In the genomic region with DNA sequence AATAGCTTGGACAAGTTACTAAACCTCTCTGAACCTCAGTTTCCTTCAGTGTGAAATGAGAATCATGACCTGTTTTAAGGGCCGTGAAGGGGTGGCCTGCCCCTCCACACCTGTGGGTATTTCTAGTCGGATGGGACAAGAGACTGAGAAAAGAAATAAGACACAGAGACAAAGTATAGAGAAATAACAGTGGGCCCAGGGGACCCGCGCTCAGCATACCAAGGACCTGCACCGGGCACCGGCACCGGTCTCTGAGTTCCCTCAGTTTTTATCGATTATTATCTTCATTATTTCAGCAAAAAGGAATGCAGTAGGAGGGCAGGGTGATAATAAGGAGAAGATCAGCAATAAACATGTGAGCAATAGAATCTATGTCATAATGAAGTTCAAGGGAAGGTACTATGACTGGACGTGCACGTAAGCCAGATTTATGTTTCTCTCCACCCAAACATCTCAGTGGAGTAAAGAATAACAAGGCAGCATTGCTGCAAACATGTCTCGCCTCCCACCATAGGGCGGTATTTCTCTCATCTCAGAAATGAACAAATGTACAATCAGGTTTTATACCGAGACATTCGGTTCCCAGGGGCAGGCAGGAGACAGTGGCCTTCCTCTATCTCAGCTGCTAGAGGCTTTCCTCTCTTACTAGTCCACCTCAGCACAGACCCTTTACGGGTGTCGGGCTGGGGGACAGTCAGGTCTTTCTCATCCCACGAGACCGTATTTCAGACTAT, we compare ENCODE assay signal across 12 cellular contexts. TPM values are rescaled to one million over a fixed set of nuclear protein-coding genes. Genes with fewer than 3 reads are reported as not detected.
A peak's percentile ranks its signal among the peaks of the same experiment; 100 is the strongest.
DNase-seq lines count a peak whose midpoint lies in the region; ATAC-seq and TF ChIP-seq lines count a peak whose summit lies in the region.
"Not testable (repeated sequence)": the region's sequence is repeated elsewhere in the genome, so short reads cannot be mapped to it uniquely, and the experiment has no call there.
"Had no signal": no experiment of that assay in that cellular context is flagged by ENCODE, and none has a peak within 500 bp of the region (broad histone marks: within the 10 kb centered on the region; RNA-seq: fewer than 3 reads in every experiment).

No MANE protein-coding gene starts in this region.

- peak overlapping the region; percentile 0 for H3K27ac Mint-ChIP-seq in activated B cell treated with CpG ODN at 0.5 μM for 24 hours

- H3K9ac ChIP-seq in BLaER1 treated with 17β-estradiol and CSF1 and Interleukin-3, amounts not matched to agents 10 nM and 100 nM = peak overlapping the region; percentile 11 to 78 (median 60); a peak in 20 of 22 replicates
- H3K9ac ChIP-seq in colonic mucosa (ENCODE audit: low read depth in 2 of 2, low read length in 2 of 2) (peak overlapping the region in 1 of 2 donors; percentile 38), smooth muscle cell (ENCODE audit: low read depth) (peak overlapping the region; percentile 62)

- intact Hi-C loops in activated B cell treated with CpG ODN at 0.5 μM for 24 hours (cut with micrococcal nuclease) (loop anchor here (2.0 kb wide), 1 partner anchor 17 kb away; no protein-coding TSS in a partner anchor), colonic mucosa (cut with DNase I) (loop anchor here (10.0 kb wide), 1 partner anchor 65 kb away; no protein-coding TSS in a partner anchor), tibial artery (cut with DNase I; ENCODE audit: low total_unique reads) (loop anchor here (5.0 to 10.0 kb wide), 2 partner anchors 305 to 663 kb away; no protein-coding TSS in a partner anchor)
- intact Hi-C loops in right lobe of liver (cut with DNase I) = not testable (repeated sequence)

- peak overlapping the region; percentile 77 to 95 (median 85) for H3K4me2 ChIP-seq in BLaER1 treated with 17β-estradiol and CSF1 and Interleukin-3, amounts not matched to agents 10 nM and 100 nM
- H3K4me2 ChIP-seq in osteoblast (ENCODE audit: insufficient read depth, low read length) = peak overlapping the region; percentile 59
- peak overlapping the region; percentile 26 for H3K4me2 ChIP-seq in smooth muscle cell

- not testable (repeated sequence) for H3K36me3 ChIP-seq in BLaER1 treated with 17β-estradiol and CSF1 and Interleukin-3, amounts not matched to agents 10 nM and 100 nM; colonic mucosa; right lobe of liver; osteoblast (ENCODE audit: insufficient read depth, low read length); smooth muscle cell (ENCODE audit: low read depth); tibial artery

- not testable (repeated sequence) for H3K79me2 ChIP-seq in osteoblast (ENCODE audit: insufficient read depth, low read length); smooth muscle cell (ENCODE audit: low read depth)

- not testable (repeated sequence) for H3K9me3 ChIP-seq in BLaER1 treated with 17β-estradiol and CSF1 and Interleukin-3, amounts not matched to agents 10 nM and 100 nM (replicated peaks in 1 of 11); colonic mucosa; right lobe of liver; osteoblast (ENCODE audit: low read depth, low read length); smooth muscle cell (replicated peaks; ENCODE audit: low read depth); tibial artery

- H3K4me3 ChIP-seq in BLaER1 treated with 17β-estradiol and CSF1 and Interleukin-3, amounts not matched to agents 10 nM and 100 nM; colonic mucosa; fibroblast of pulmonary artery (replicated peaks; ENCODE audit: low read depth, low read length); right lobe of liver; smooth muscle cell; tibial artery: not testable (repeated sequence)
- H3K4me3 ChIP-seq in osteoblast (ENCODE audit: insufficient read depth, low read length) = peak overlapping the region; percentile 56

- POLR2A ChIA-PET in activated B cell treated with CpG ODN at 0.5 μM for 24 hours (lab: Charles Lee) = interaction anchor here (1.4 kb wide), 1 partner anchor 62 kb away, joined by 3 read pairs; no protein-coding TSS in a partner anchor

- peak overlapping the region in 10 of 11 experiments; percentile 33 to 87 (median 66); a peak in 18 of 22 replicates for H3K27ac ChIP-seq in BLaER1 treated with 17β-estradiol and CSF1 and Interleukin-3, amounts not matched to agents 10 nM and 100 nM
- peak overlapping the region; percentile 80 for H3K27ac ChIP-seq in colonic mucosa
- peak overlapping the region; percentile 41 to 80 (median 75) for H3K27ac ChIP-seq in right lobe of liver
- peak overlapping the region; percentile 78 for H3K27ac ChIP-seq in osteoblast (ENCODE audit: low read depth, low read length)
- H3K27ac ChIP-seq in smooth muscle cell (ENCODE audit: low read depth) = not testable (repeated sequence)
- peak overlapping the region; percentile 93 for H3K27ac ChIP-seq in tibial artery

- TF ChIP-seq POLR2A in right lobe of liver (IDR thresholded peaks at IDR 0.05) = not testable (repeated sequence)

- H3K27me3 ChIP-seq in BLaER1 treated with 17β-estradiol and CSF1 and Interleukin-3, amounts not matched to agents 10 nM and 100 nM; colonic mucosa; right lobe of liver; osteoblast (ENCODE audit: insufficient read depth, low read length); smooth muscle cell (ENCODE audit: low read depth); tibial artery: not testable (repeated sequence)

- H3K4me3 Mint-ChIP-seq in activated B cell treated with CpG ODN at 0.5 μM for 24 hours = not testable (repeated sequence)

- not testable (repeated sequence) for H3K9me3 Mint-ChIP-seq in activated B cell treated with CpG ODN at 0.5 μM for 24 hours

- ATAC-seq in activated B cell treated with CpG ODN at 0.5 μM for 24 hours (ENCODE audit: low read depth); right lobe of liver: not testable (repeated sequence)

- not testable (repeated sequence) for TF ChIP-seq CTCF in activated B cell treated with CpG ODN at 0.5 μM for 24 hours (IDR thresholded peaks at IDR 0.05); colonic mucosa (IDR thresholded peaks at IDR 0.05); fibroblast of pulmonary artery (IDR thresholded peaks at IDR 0.05; ENCODE audit: low read length, missing control alignments); right lobe of liver (IDR thresholded peaks at IDR 0.05); osteoblast (IDR thresholded peaks at IDR 0.05; ENCODE audit: extremely low read depth, low read depth, low read length); smooth muscle cell (IDR thresholded peaks at IDR 0.05; ENCODE audit: borderline replicate concordance, insufficient read depth, poor library complexity, severe bottlenecking); tibial artery (IDR thresholded peaks at IDR 0.05)

- H4K20me1 ChIP-seq in BLaER1 treated with 17β-estradiol and CSF1 and Interleukin-3, amounts not matched to agents 10 nM and 100 nM; osteoblast (ENCODE audit: insufficient read depth, low read length); smooth muscle cell (ENCODE audit: low read depth): not testable (repeated sequence)

- peaks cover 55% of the 10 kb centered on the region for H3K4me1 Mint-ChIP-seq in activated B cell treated with CpG ODN at 0.5 μM for 24 hours

- peak overlapping the region; percentile 52 for H2AFZ ChIP-seq in osteoblast (ENCODE audit: low read length)
- not testable (repeated sequence) for H2AFZ ChIP-seq in smooth muscle cell (ENCODE audit: low read depth)

- CTCF ChIA-PET in activated B cell treated with CpG ODN at 0.5 μM for 24 hours (lab: Charles Lee) = not testable (repeated sequence)

- not testable (repeated sequence) for H3K27me3 Mint-ChIP-seq in activated B cell treated with CpG ODN at 0.5 μM for 24 hours

- H3K36me3 Mint-ChIP-seq in activated B cell treated with CpG ODN at 0.5 μM for 24 hours (ENCODE audit: low read depth) = not testable (repeated sequence)

- H3K4me1 ChIP-seq in BLaER1 treated with 17β-estradiol and CSF1 and Interleukin-3, amounts not matched to agents 10 nM and 100 nM = peaks cover 37 to 64% (median 41%) of the 10 kb centered on the region in 10 experiments
- not testable (repeated sequence) for H3K4me1 ChIP-seq in colonic mucosa; smooth muscle cell (ENCODE audit: low read depth)
- H3K4me1 ChIP-seq in right lobe of liver (peaks cover 0 to 39% (median 18%) of the 10 kb centered on the region in 4 donors), osteoblast (ENCODE audit: insufficient read depth, low read length) (peaks cover 22% of the 10 kb centered on the region), tibial artery (peaks cover 0 to 36% (median 30%) of the 10 kb centered on the region in 4 donors)

- DNase-seq in activated B cell treated with CpG ODN at 0.5 μM for 24 hours; colonic mucosa; right lobe of liver; osteoblast (ENCODE audit: insufficient read length, low spot score, missing footprints); smooth muscle cell (lab: John Stamatoyannopoulos, UW; ENCODE audit: unreplicated experiment); tibial artery: not testable (repeated sequence)
- DNase-seq in fibroblast of pulmonary artery (ENCODE audit: low read depth) = peak; percentile 1

- 31% methylated on average over 16 of the region's 18 CpGs for WGBS in right lobe of liver (ENCODE audit: insufficient coverage, low coverage, low lambda C conversion rate, missing lambda C conversion rate)
- WGBS in smooth muscle cell (ENCODE audit: low lambda C conversion rate) = 82% methylated on average over 18 of the region's 18 CpGs

- H3F3A ChIP-seq in smooth muscle cell (ENCODE audit: low read depth) = not testable (repeated sequence)

RNA-seq across cellular contexts. Expression of gene TVP23A, which starts 10.9 kb away (rescaled TPM):
- 1.6 and 2.0 TPM in 2 replicates for total RNA-seq in activated B cell treated with CpG ODN at 0.5 μM for 24 hours
- total RNA-seq in colonic mucosa = under 1 TPM in 1 of 2 donors, not detected in 1; 0.19 TPM
- total RNA-seq in right lobe of liver = under 1 TPM in 5 of 6 experiments, not detected in 1; 0.06 to 0.22 (median 0.13) TPM
- total RNA-seq in osteoblast = under 0.01 TPM in 1 of 2 replicates, not detected in the other
- 0.13 and 0.58 TPM in 2 replicates for total RNA-seq in smooth muscle cell
- polyA plus RNA-seq in smooth muscle cell = 0.45 TPM in 2 replicates
- total RNA-seq: Daoy, foreskin keratinocyte, pulmonary artery endothelial cell had no signal
- polyA plus RNA-seq: foreskin keratinocyte had no signal

RNA-seq across cellular contexts. Expression of gene CIITA, which starts 47.5 kb away (rescaled TPM):
- 332 and 401 TPM in 2 replicates for total RNA-seq in activated B cell treated with CpG ODN at 0.5 μM for 24 hours
- total RNA-seq in colonic mucosa = 1 to 10 TPM; 4.5 to 9.6 TPM
- 1 to 10 TPM in 5 of 6 experiments, under 1 TPM in 1; 0.95 to 6.4 (median 3.3) TPM for total RNA-seq in right lobe of liver
- 2.5 and 2.7 TPM in 2 replicates for total RNA-seq in osteoblast
- not detected in 2 replicates for total RNA-seq in smooth muscle cell
- polyA plus RNA-seq in smooth muscle cell = 0.11 and 0.31 TPM in 2 replicates
- total RNA-seq: Daoy had no signal
- polyA plus RNA-seq: neural cell had no signal

Comparison
In these comparisons a context has a peak if more than half of its experiments do, and no peak if none do; other contexts are left out.
1. H3K4me2 ChIP-seq: peak in every context shown above with its lines; median percentile 85 in BLaER1 treated with 17β-estradiol and CSF1 and Interleukin-3, amounts not matched to agents 10 nM and 100 nM; 59 in osteoblast; 26 in smooth muscle cell.
2. RNA of gene CIITA, which starts 47.5 kb away (total RNA-seq): 332 to 401 TPM in activated B cell treated with CpG ODN at 0.5 μM for 24 hours; 4.5 to 9.6 TPM in colonic mucosa, 0.95 to 6.4 TPM in right lobe of liver, 2.5 to 2.7 TPM in osteoblast and not detected in smooth muscle cell; every median in the first group is over 10 times any median in the second.